Comparison of ENCODE assay signal across 17 cellular contexts in genomic region chr5:159059722-159060121, GRCh38. TPM values are rescaled to one million over a fixed set of nuclear protein-coding genes. Genes with fewer than 3 reads are reported as not detected.
DNase-seq lines count a peak whose midpoint lies in the region; ATAC-seq and TF ChIP-seq lines count a peak whose summit lies in the region.
"Had no signal": no experiment of that assay in that cellular context is flagged by ENCODE, and none has a peak within 500 bp of the region (broad histone marks: within the 10 kb centered on the region; RNA-seq: fewer than 3 reads in every experiment).

No MANE protein-coding gene starts in this region.

- H3K36me3 ChIP-seq in thoracic aorta: no peaks in the 10 kb centered on the region
- H3K36me3 ChIP-seq: HAP-1 had no signal

- no peak for ATAC-seq in thoracic aorta (ENCODE audit: insufficient number of reproducible peaks, low FRiP score, low read depth)
- ATAC-seq in HG02610 (IDR thresholded peaks at IDR 0.05; ENCODE audit: unreplicated experiment): no peak
- ATAC-seq: esophagus mucosa; naive thymus-derived CD8-positive, alpha-beta T cell; T-cell had no signal

- no peak for TF ChIP-seq CTCF in coronary artery (IDR thresholded peaks at IDR 0.05)
- no peak for TF ChIP-seq CTCF in thoracic aorta (IDR thresholded peaks at IDR 0.05)
- TF ChIP-seq CTCF in dorsolateral prefrontal cortex (IDR thresholded peaks at IDR 0.05 in 54 of 56, conservative IDR thresholded peaks at IDR 0.05 in 2 of 56; ENCODE audit: low read depth in 1 of 56, partially characterized antibody in 56 of 56): no peak

- intact Hi-C loops in dorsolateral prefrontal cortex (cut with DNase I): no loop called here

- peaks cover 44 to 69% of the 10 kb centered on the region in 2 donors for H3K4me1 ChIP-seq in thoracic aorta (ENCODE audit: control insufficient read depth in 1 of 2, low read depth in 2 of 2)
- H3K4me1 ChIP-seq: HAP-1 had no signal

- H3K27me3 ChIP-seq in thoracic aorta (replicated peaks; ENCODE audit: insufficient read depth) (no peaks in the 10 kb centered on the region), dorsolateral prefrontal cortex (peaks cover 0 to 93% (median 54%) of the 10 kb centered on the region in 45 donors)

- DNase-seq in DMS53 (lab: John Stamatoyannopoulos, UW) (peak; percentile 14), DMS53 treated with DMSO at 0.1 percent for 48 hours (lab: John Stamatoyannopoulos, UW; ENCODE audit: unreplicated experiment) (no peak), NCI-H526 (lab: John Stamatoyannopoulos, UW) (peak; percentile 26 to 32), coronary artery (ENCODE audit: low spot score) (no peak), thoracic aorta (ENCODE audit: low spot score) (no peak), dorsolateral prefrontal cortex (no peak), dermis blood vessel endothelial cell (no peak)
- DNase-seq: activated effector memory CD4-positive, alpha-beta T cell treated with anti-CD3 and anti-CD28 coated beads, Interleukin-2, amount 50 U/mL, for 16 hours; CD4-positive, alpha-beta memory T cell; naive thymus-derived CD8-positive, alpha-beta T cell; NCI-H82; stimulated activated naive CD4-positive, alpha-beta T cell treated with Interleukin-2 at 50 U/mL for 16 hours; T-cell had no signal

- no peaks in the 10 kb centered on the region for H3K9me3 ChIP-seq in thoracic aorta
- H3K9me3 ChIP-seq: HAP-1 had no signal

- H3K27ac ChIP-seq in coronary artery (peak overlapping the region; percentile 64 to 82), thoracic aorta (peak overlapping the region; percentile 84 to 87), dorsolateral prefrontal cortex (peak overlapping the region in 1 of 59 donors; percentile 25)

- no peak overlapping the region for H3K4me3 ChIP-seq in coronary artery
- H3K4me3 ChIP-seq in thoracic aorta: no peak overlapping the region
- no peak overlapping the region for H3K4me3 ChIP-seq in dorsolateral prefrontal cortex
- H3K4me3 ChIP-seq: HAP-1, lung had no signal

RNA-seq across cellular contexts. Expression of gene EBF1, which starts 40.0 kb away (rescaled TPM):
- total RNA-seq in thoracic aorta (10 to 100 TPM; 52.1 to 54.4 TPM), dorsolateral prefrontal cortex (10 to 100 TPM in 11 of 120 experiments, 1 to 10 TPM in 109; 2.0 to 17.9 (median 5.2) TPM), dermis blood vessel endothelial cell (3.6 and 4.4 TPM in 2 replicates)

Comparison
In these comparisons a context has a peak if more than half of its experiments do, and no peak if none do; other contexts are left out.
1. DNase-seq: peak in DMS53 (single experiment) and NCI-H526 (2 of 2); none in DMS53 treated with DMSO at 0.1 percent for 48 hours (single experiment), coronary artery (single experiment), thoracic aorta (single experiment), dorsolateral prefrontal cortex (0 of 10) and dermis blood vessel endothelial cell (single experiment).